Comparison of ENCODE assay signal across 1 cellular context in genomic region chr17:7583253-7584109, GRCh38.
TF ChIP-seq lines count a peak whose summit lies in the region.

Gene MPDU1, plus strand, starts transcription at chr17:7583852. Its CDS starts 11 bp downstream, at chr17:7583863.

TF ChIP-seq in K562, 482 proteins besides CTCF, POLR2A, EP300 and RAD21 (continued from another document and continues in another):
- TF ChIP-seq ZBTB34 (CRISPR knock-in tag; IDR thresholded peaks at IDR 0.05) (no peak), EGR1 (conservative IDR thresholded peaks at IDR 0.05) (peak; percentile 92), PHB2 (IDR thresholded peaks at IDR 0.05; ENCODE audit: low read depth) (no peak), CBX5 (IDR thresholded peaks at IDR 0.05; ENCODE audit: borderline replicate concordance, low read depth) (no peak), SNRNP70 (optimal IDR thresholded peaks at IDR 0.05; ENCODE audit: low read depth, low read length) (no peak), NR0B1 (IDR thresholded peaks at IDR 0.05; ENCODE audit: partially characterized antibody) (no peak), BCLAF1 (IDR thresholded peaks at IDR 0.05; ENCODE audit: borderline replicate concordance in 1 of 2, control insufficient read depth in 1 of 2, low read depth in 2 of 2, low read length in 1 of 2) (no peak), MCM5 (IDR thresholded peaks at IDR 0.05; ENCODE audit: low read depth) (no peak), WHSC1 (IDR thresholded peaks at IDR 0.05; ENCODE audit: low read length) (no peak), ZNF407 (IDR thresholded peaks at IDR 0.05; ENCODE audit: low read depth) (peak; percentile 37; the same call in 1 of the 2 replicates), MXD1 (CRISPR knock-in tag; IDR thresholded peaks at IDR 0.05; ENCODE audit: borderline replicate concordance, poor library complexity, severe bottlenecking) (no peak), CREBBP (IDR thresholded peaks at IDR 0.05; ENCODE audit: low read depth, low read length) (no peak), HDAC6 (IDR thresholded peaks at IDR 0.05; ENCODE audit: low read depth, low read length) (no peak), ZBTB1 (CRISPR knock-in tag; IDR thresholded peaks at IDR 0.05; ENCODE audit: borderline replicate concordance, low read depth) (no peak), ZBTB43 (CRISPR knock-in tag; IDR thresholded peaks at IDR 0.05) (no peak), ZNF398 (CRISPR knock-in tag; IDR thresholded peaks at IDR 0.05) (no peak), ZNF311 (CRISPR knock-in tag; IDR thresholded peaks at IDR 0.05) (peak; percentile 64; the same call in 1 of the 2 replicates), HMG20A (CRISPR knock-in tag; conservative IDR thresholded peaks at IDR 0.05) (no peak), ZNF507 (tag; conservative IDR thresholded peaks at IDR 0.05) (no peak), ZNF518B (CRISPR knock-in tag; IDR thresholded peaks at IDR 0.05) (no peak), GABPB1 (CRISPR knock-in tag; IDR thresholded peaks at IDR 0.05) (peak; percentile 92), BDP1 (IDR thresholded peaks at IDR 0.05; ENCODE audit: insufficient read depth, insufficient read length) (no peak), PTRF (tag; IDR thresholded peaks at IDR 0.05) (no peak), TARDBP (IDR thresholded peaks at IDR 0.05) (peak; percentile 3; the same call in 1 of the 2 replicates), ZNF512 (tag; IDR thresholded peaks at IDR 0.05) (no peak), CBX3 (IDR thresholded peaks at IDR 0.05; ENCODE audit: borderline replicate concordance in 1 of 2, low read length in 2 of 2) (peak in 1 of 2 experiments; percentile 44; a peak in 1 of 3 replicates), DNMT1 (IDR thresholded peaks at IDR 0.05) (no peak), HINFP (tag; conservative IDR thresholded peaks at IDR 0.05; ENCODE audit: low read depth) (no peak), PHF8 (IDR thresholded peaks at IDR 0.05; ENCODE audit: borderline replicate concordance, low read length) (peak; percentile 74), SUPT5H (IDR thresholded peaks at IDR 0.05) (peak; percentile 79), KLF16 (IDR thresholded peaks at IDR 0.05) (peak; percentile 56; the same call in 1 of the 2 replicates)
